Comparison of ENCODE assay signal across 12 cellular contexts in genomic region chr5:73444499-73445432, GRCh38. TPM values are rescaled to one million over a fixed set of nuclear protein-coding genes. Genes with fewer than 3 reads are reported as not detected.
DNase-seq lines count a peak whose midpoint lies in the region; ATAC-seq, FAIRE-seq and TF ChIP-seq lines count a peak whose summit lies in the region.
"Had no signal": no experiment of that assay in that cellular context is flagged by ENCODE, and none has a peak within 500 bp of the region (broad histone marks: within the 10 kb centered on the region; RNA-seq: fewer than 3 reads in every experiment).

No MANE protein-coding gene starts in this region.

- peaks cover 8% of the 10 kb centered on the region for H3K4me1 Mint-ChIP-seq in activated CD4-positive, alpha-beta T cell treated with anti-CD3 and anti-CD28 coated beads for 36 hours

- H3K4me2 ChIP-seq in endothelial cell of umbilical vein (ENCODE audit: insufficient read depth, low read length) (no peak overlapping the region), osteoblast (ENCODE audit: insufficient read depth, low read length) (peak overlapping the region; percentile 84)

- peaks cover 71 to 87% of the 10 kb centered on the region in 2 experiments for H3K27me3 ChIP-seq in endothelial cell of umbilical vein (ENCODE audit: control insufficient read depth in 2 of 2, insufficient read depth in 2 of 2, low read length in 2 of 2)
- H3K27me3 ChIP-seq in osteoblast (ENCODE audit: insufficient read depth, low read length): no peaks in the 10 kb centered on the region

- H3K79me2 ChIP-seq in endothelial cell of umbilical vein (ENCODE audit: control insufficient read depth, insufficient read depth, low read length) (no peaks in the 10 kb centered on the region), osteoblast (ENCODE audit: insufficient read depth, low read length) (peaks cover 64% of the 10 kb centered on the region)

- peak; percentile 5 for DNase-seq in activated CD4-positive, alpha-beta T cell treated with anti-CD3 and anti-CD28 coated beads for 48 hours
- DNase-seq in activated CD4-positive, alpha-beta T cell treated with anti-CD3 and anti-CD28 coated beads for 36 hours: no peak
- peak; percentile 46 for DNase-seq in NCI-H146 treated with DMSO at 0.1 percent for 48 hours (lab: John Stamatoyannopoulos, UW; ENCODE audit: unreplicated experiment)
- DNase-seq in endothelial cell of umbilical vein (ENCODE audit: low read depth, low spot score): no peak
- DNase-seq in osteoblast (ENCODE audit: insufficient read length, low spot score, missing footprints): no peak
- no peak for DNase-seq in ureter (ENCODE audit: low spot score)
- DNase-seq in substantia nigra (lab: John Stamatoyannopoulos, UW): no peak
- DNase-seq: immature natural killer cell; stimulated activated CD4-positive, alpha-beta T cell treated with anti-CD3 and anti-CD28 coated beads, Interleukin-12 subunit alpha, Interleukin-12 subunit beta, amount 100 ng/mL, for 4 hours; uterus had no signal

- intact Hi-C loops in activated CD4-positive, alpha-beta T cell treated with anti-CD3 and anti-CD28 coated beads for 36 hours (cut with DNase I, micrococcal nuclease): loop anchor here (5.0 kb wide), 2 partner anchors 53 to 282 kb away; partner anchors contain the start of gene BTF3 (in 1 of the 2)
- intact Hi-C loops in endothelial cell of umbilical vein (cut with micrococcal nuclease): no loop called here

- H4K20me1 ChIP-seq in endothelial cell of umbilical vein (replicated peaks; ENCODE audit: control insufficient read depth, extremely low read depth, insufficient read depth, low read length) (no peaks in the 10 kb centered on the region), osteoblast (ENCODE audit: insufficient read depth, low read length) (peaks cover 8% of the 10 kb centered on the region)

- H3K36me3 Mint-ChIP-seq in activated CD4-positive, alpha-beta T cell treated with anti-CD3 and anti-CD28 coated beads for 36 hours (ENCODE audit: low read depth): no peaks in the 10 kb centered on the region
- H3K36me3 Mint-ChIP-seq: immature natural killer cell had no signal

- no peak overlapping the region for H3K27ac Mint-ChIP-seq in activated CD4-positive, alpha-beta T cell treated with anti-CD3 and anti-CD28 coated beads for 36 hours
- H3K27ac Mint-ChIP-seq: immature natural killer cell had no signal

- no peak overlapping the region for H3K4me3 Mint-ChIP-seq in activated CD4-positive, alpha-beta T cell treated with anti-CD3 and anti-CD28 coated beads for 36 hours

- peaks cover 68% of the 10 kb centered on the region for H3K27me3 Mint-ChIP-seq in activated CD4-positive, alpha-beta T cell treated with anti-CD3 and anti-CD28 coated beads for 36 hours

- peaks cover 7% of the 10 kb centered on the region for H3K4me1 ChIP-seq in endothelial cell of umbilical vein (ENCODE audit: control insufficient read depth, extremely low read depth, insufficient read depth, low read length)
- H3K4me1 ChIP-seq in osteoblast (ENCODE audit: insufficient read depth, low read length): peaks cover 20% of the 10 kb centered on the region
- H3K4me1 ChIP-seq: breast epithelium had no signal

- no peaks in the 10 kb centered on the region for H3K36me3 ChIP-seq in endothelial cell of umbilical vein (ENCODE audit: control insufficient read depth in 2 of 2, extremely low read depth in 1 of 2, insufficient read depth in 2 of 2, low read length in 2 of 2)
- H3K36me3 ChIP-seq in osteoblast (ENCODE audit: insufficient read depth, low read length): peaks cover 10% of the 10 kb centered on the region
- H3K36me3 ChIP-seq: breast epithelium, uterus had no signal

- no peak overlapping the region for H3K4me3 ChIP-seq in endothelial cell of umbilical vein (replicated peaks in 1 of 3; ENCODE audit: insufficient read depth in 1 of 3, low read depth in 1 of 3, low read length in 3 of 3)
- peak overlapping the region; percentile 96 for H3K4me3 ChIP-seq in osteoblast (ENCODE audit: insufficient read depth, low read length)
- H3K4me3 ChIP-seq: breast epithelium, uterus had no signal

- no peak for TF ChIP-seq CTCF in endothelial cell of umbilical vein (IDR thresholded peaks at IDR 0.05; ENCODE audit: extremely low read depth in 1 of 2, insufficient read depth in 1 of 2, low read depth in 1 of 2, low read length in 2 of 2)
- no peak for TF ChIP-seq CTCF in osteoblast (IDR thresholded peaks at IDR 0.05; ENCODE audit: extremely low read depth, low read depth, low read length)

- dilution Hi-C loops in endothelial cell of umbilical vein (cut with MboI; ENCODE audit: extremely low pct_ligation_motif_present, low sequenced_read_pairs): no loop called here

- CTCF ChIA-PET in activated CD4-positive, alpha-beta T cell treated with anti-CD3 and anti-CD28 coated beads for 36 hours (lab: Charles Lee): interaction anchor here (0.6 to 1.1 kb wide), 4 partner anchors 39 to 228 kb away, joined by 3 read pairs; no protein-coding TSS in a partner anchor
- CTCF ChIA-PET in endothelial cell of umbilical vein (lab: Charles Lee): interaction anchor here (0.8 to 3.6 kb wide), 3 partner anchors 220 to 229 kb away, joined by 3 to 14 read pairs (median 6); no protein-coding TSS in a partner anchor

- H3K9me3 ChIP-seq in endothelial cell of umbilical vein (replicated peaks; ENCODE audit: control insufficient read depth, insufficient read depth, low read length) (no peaks in the 10 kb centered on the region), osteoblast (ENCODE audit: low read depth, low read length) (no peaks in the 10 kb centered on the region)
- H3K9me3 ChIP-seq: breast epithelium, uterus had no signal

- POLR2A ChIA-PET in activated CD4-positive, alpha-beta T cell treated with anti-CD3 and anti-CD28 coated beads for 36 hours (lab: Charles Lee): no interaction called here
- POLR2A ChIA-PET in endothelial cell of umbilical vein (lab: Charles Lee): no interaction called here

- ATAC-seq in activated CD4-positive, alpha-beta T cell treated with anti-CD3 and anti-CD28 coated beads for 36 hours: no peak
- no peak for ATAC-seq in GM21360 (IDR thresholded peaks at IDR 0.05; ENCODE audit: unreplicated experiment)

- no peak for TF ChIP-seq POLR2A in endothelial cell of umbilical vein (IDR thresholded peaks at IDR 0.05; ENCODE audit: low read depth, low read length)

- FAIRE-seq in endothelial cell of umbilical vein (lab: Jason Lieb, UNC): no peak

- no peak overlapping the region for H2AFZ ChIP-seq in endothelial cell of umbilical vein (ENCODE audit: low read depth, low read length)
- no peak overlapping the region for H2AFZ ChIP-seq in osteoblast (ENCODE audit: low read length)

- H3K27ac ChIP-seq in endothelial cell of umbilical vein (ENCODE audit: insufficient read depth, low read depth, low read length) (no peak overlapping the region), osteoblast (ENCODE audit: low read depth, low read length) (no peak overlapping the region), substantia nigra (ENCODE audit: low read depth, low read length, poor library complexity, severe bottlenecking) (no peak overlapping the region)
- H3K27ac ChIP-seq: breast epithelium, uterus had no signal

- H3K9me1 ChIP-seq in endothelial cell of umbilical vein (replicated peaks; ENCODE audit: control insufficient read depth, extremely low read depth, insufficient read depth, low read length): no peaks in the 10 kb centered on the region

- BruUV-seq in endothelial cell of umbilical vein (replicated peaks; lab: Mats Ljungman, UMichigan): no TSS peak

- H3K9me3 Mint-ChIP-seq in activated CD4-positive, alpha-beta T cell treated with anti-CD3 and anti-CD28 coated beads for 36 hours (ENCODE audit: low read depth): no peaks in the 10 kb centered on the region

- no peak overlapping the region for H3K9ac ChIP-seq in endothelial cell of umbilical vein (replicated peaks; ENCODE audit: extremely low read depth, insufficient read depth, low read length)

TF ChIP-seq in endothelial cell of umbilical vein, 7 proteins besides CTCF, POLR2A, EP300 and RAD21:
- TF ChIP-seq MAX (IDR thresholded peaks at IDR 0.05; ENCODE audit: insufficient read depth, insufficient read length) (no peak), EZH2 (IDR thresholded peaks at IDR 0.05; ENCODE audit: borderline replicate concordance, low read depth, low read length, severe bottlenecking) (peak; percentile 78), JUN (IDR thresholded peaks at IDR 0.05; ENCODE audit: borderline replicate concordance, insufficient read depth, insufficient read length, low read depth) (no peak), GATA2 (IDR thresholded peaks at IDR 0.05; ENCODE audit: insufficient read depth, insufficient read length, low read depth, low read length) (no peak), FOS (IDR thresholded peaks at IDR 0.05; ENCODE audit: borderline replicate concordance, insufficient read depth, low read length) (no peak)

RNA-seq across cellular contexts. Expression of gene FOXD1, which starts 3.8 kb away (rescaled TPM):
- total RNA-seq in activated CD4-positive, alpha-beta T cell treated with anti-CD3 and anti-CD28 coated beads for 36 hours: under 1 TPM; 0.23 to 0.48 TPM
- total RNA-seq in endothelial cell of umbilical vein (0.14 and 0.20 TPM in 2 replicates), osteoblast (12.7 and 17.0 TPM in 2 replicates), ureter (1.1 TPM)
- 0.06 TPM in 1 of 2 replicates, not detected in the other for polyA plus RNA-seq in endothelial cell of umbilical vein
- not detected in 2 replicates for polyA plus RNA-seq in endothelial cell of umbilical vein (2011; cell fraction: cytosol; rRNA removed)
- not detected in 2 replicates for polyA plus RNA-seq in endothelial cell of umbilical vein (2011; cell fraction: nucleus; rRNA removed)
- not detected in 2 replicates for polyA plus RNA-seq in endothelial cell of umbilical vein (2012)
- not detected in 2 replicates for polyA minus RNA-seq in endothelial cell of umbilical vein
- not detected for polyA minus RNA-seq in endothelial cell of umbilical vein (2011; cell fraction: cytosol; rRNA and poly(A)+ RNA removed)
- not detected in 2 replicates for polyA minus RNA-seq in endothelial cell of umbilical vein (2011; cell fraction: nucleus; rRNA and poly(A)+ RNA removed)
- polyA plus RNA-seq: immature natural killer cell had no signal

RNA-seq across cellular contexts. Expression of gene BTF3, which starts 53.5 kb away (rescaled TPM):
- 1,000 to 10,000 TPM; 1,030 to 1,213 TPM for total RNA-seq in activated CD4-positive, alpha-beta T cell treated with anti-CD3 and anti-CD28 coated beads for 36 hours
- total RNA-seq in endothelial cell of umbilical vein (632 and 637 TPM in 2 replicates), osteoblast (207 and 218 TPM in 2 replicates), ureter (809 TPM)
- 220 and 325 TPM in 2 replicates for polyA plus RNA-seq in endothelial cell of umbilical vein
- 503 and 568 TPM in 2 replicates for polyA plus RNA-seq in endothelial cell of umbilical vein (2011; cell fraction: cytosol; rRNA removed)
- 168 and 211 TPM in 2 replicates for polyA plus RNA-seq in endothelial cell of umbilical vein (2011; cell fraction: nucleus; rRNA removed)
- 726 and 859 TPM in 2 replicates for polyA plus RNA-seq in endothelial cell of umbilical vein (2012)
- polyA minus RNA-seq in endothelial cell of umbilical vein: 207 and 247 TPM in 2 replicates
- polyA minus RNA-seq in endothelial cell of umbilical vein (2011; cell fraction: cytosol; rRNA and poly(A)+ RNA removed): 397 TPM
- 61.1 and 66.3 TPM in 2 replicates for polyA minus RNA-seq in endothelial cell of umbilical vein (2011; cell fraction: nucleus; rRNA and poly(A)+ RNA removed)

Comparison
In these comparisons a context has a peak if more than half of its experiments do, and no peak if none do; other contexts are left out.
1. DNase-seq: peak in activated CD4-positive, alpha-beta T cell treated with anti-CD3 and anti-CD28 coated beads for 48 hours (single experiment) and NCI-H146 treated with DMSO at 0.1 percent for 48 hours (single experiment); none in activated CD4-positive, alpha-beta T cell treated with anti-CD3 and anti-CD28 coated beads for 36 hours (single experiment), endothelial cell of umbilical vein (single experiment), osteoblast (single experiment), ureter (single experiment) and substantia nigra (0 of 49).